ENCODE assay signal across 8 cellular contexts in the genomic region with DNA sequence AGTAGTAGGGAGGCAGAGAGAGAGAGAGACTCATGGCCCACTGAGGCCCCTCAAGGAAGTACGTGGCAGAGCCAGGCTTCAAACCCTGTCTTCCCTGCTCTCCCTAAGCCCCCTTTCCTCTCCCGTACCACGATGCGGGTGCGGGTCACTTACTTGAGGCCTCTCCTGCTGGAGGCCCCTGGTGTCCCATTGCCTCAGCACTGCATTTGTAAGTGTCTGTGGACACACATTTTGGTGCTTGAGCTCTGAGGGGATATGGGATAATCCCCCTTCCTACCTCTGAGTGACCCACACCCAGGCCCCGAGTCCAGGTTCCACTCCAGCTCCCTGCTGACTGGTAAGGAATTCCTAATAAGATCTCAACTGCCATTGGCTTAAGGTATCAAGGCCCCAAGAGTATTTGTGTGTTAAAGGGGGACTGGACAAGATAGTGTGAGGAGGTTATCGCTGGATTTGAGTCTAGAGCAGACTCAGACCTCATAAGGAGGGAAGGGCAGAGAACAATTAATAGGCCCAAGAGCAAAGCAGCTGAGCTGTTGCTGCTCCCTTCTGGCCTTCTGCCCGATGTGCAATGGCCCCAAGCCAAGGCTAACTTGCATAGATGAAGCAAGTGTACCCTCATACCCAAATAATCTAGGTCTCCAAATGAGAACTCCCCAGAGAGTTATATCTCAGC.
A peak's percentile ranks its signal among the peaks of the same experiment; 100 is the strongest.
DNase-seq lines count a peak whose midpoint lies in the region; ATAC-seq and TF ChIP-seq lines count a peak whose summit lies in the region.

No MANE protein-coding gene starts in this region.

- TF ChIP-seq CTCF in AG09309 (IDR thresholded peaks at IDR 0.05; ENCODE audit: control insufficient read depth, insufficient read depth, low read depth, low read length, missing control alignments), result peak; percentile 15
- TF ChIP-seq CTCF in choroid plexus epithelial cell (conservative IDR thresholded peaks at IDR 0.05; ENCODE audit: low read depth, low read length), result peak; percentile 67
- peak; percentile 13 for TF ChIP-seq CTCF in liver (IDR thresholded peaks at IDR 0.05; ENCODE audit: low read depth, low read length, missing input control)

- ATAC-seq in GM19467 (IDR thresholded peaks at IDR 0.05; ENCODE audit: unreplicated experiment) (no peak), HG03175 (IDR thresholded peaks at IDR 0.05; ENCODE audit: unreplicated experiment) (no peak)

- H3K4me3 ChIP-seq in AG09309 (ENCODE audit: control insufficient read depth, low read depth, low read length) (no peak overlapping the region), choroid plexus epithelial cell (ENCODE audit: low read depth, low read length) (no peak overlapping the region), liver (ENCODE audit: low read depth in 1 of 3, low read length in 3 of 3) (no peak overlapping the region)

- DNase-seq in AG09309 (ENCODE audit: low read depth) (no peak), NCI-H146 treated with DMSO at 0.1 percent for 48 hours (lab: John Stamatoyannopoulos, UW; ENCODE audit: unreplicated experiment) (peak; percentile 49), choroid plexus epithelial cell (ENCODE audit: low read depth) (peak; percentile 76), NAMALWA (ENCODE audit: low spot score) (no peak), cerebellum (ENCODE audit: low spot score) (no peak)

- H3K27ac ChIP-seq in liver (ENCODE audit: low read depth in 1 of 2, low read length in 2 of 2), result no peak overlapping the region

- no peaks in the 10 kb centered on the region for H3K27me3 ChIP-seq in liver (ENCODE audit: control insufficient read depth in 4 of 4, insufficient read depth in 4 of 4, low read length in 3 of 4)

- H3K9ac ChIP-seq in liver (ENCODE audit: low read depth in 1 of 2, low read length in 2 of 2), result no peak overlapping the region

- TF ChIP-seq RAD21 in liver (IDR thresholded peaks at IDR 0.05), result peak; percentile 43 to 48

- H3K4me1 ChIP-seq in liver (ENCODE audit: control insufficient read depth in 4 of 4, insufficient read depth in 4 of 4, low read length in 3 of 4), result peaks cover 2 to 11% (median 10%) of the 10 kb centered on the region in 4 donors

- WGBS in liver, result 66% methylated on average over 8 of the region's 8 CpGs

- H3K36me3 ChIP-seq in liver (ENCODE audit: control insufficient read depth in 4 of 4, insufficient read depth in 3 of 4, low read depth in 1 of 4, low read length in 3 of 4), result no peaks in the 10 kb centered on the region

- no peaks in the 10 kb centered on the region for H3K9me3 ChIP-seq in liver (ENCODE audit: control insufficient read depth in 4 of 4, low read length in 3 of 4)

TF ChIP-seq in liver, 16 proteins besides CTCF, POLR2A, EP300 and RAD21:
- TF ChIP-seq FOXA1 (IDR thresholded peaks at IDR 0.05) (no peak), EGR1 (IDR thresholded peaks at IDR 0.05; ENCODE audit: low read depth in 2 of 2) (no peak), FOXA2 (IDR thresholded peaks at IDR 0.05) (no peak), GABPA (IDR thresholded peaks at IDR 0.05 in 1 of 2, conservative IDR thresholded peaks at IDR 0.05 in 1 of 2) (no peak), HNF4G (IDR thresholded peaks at IDR 0.05) (no peak), YY1 (IDR thresholded peaks at IDR 0.05) (no peak), TAF1 (conservative IDR thresholded peaks at IDR 0.05) (no peak)
- TF ChIP-seq, protein P1, sequence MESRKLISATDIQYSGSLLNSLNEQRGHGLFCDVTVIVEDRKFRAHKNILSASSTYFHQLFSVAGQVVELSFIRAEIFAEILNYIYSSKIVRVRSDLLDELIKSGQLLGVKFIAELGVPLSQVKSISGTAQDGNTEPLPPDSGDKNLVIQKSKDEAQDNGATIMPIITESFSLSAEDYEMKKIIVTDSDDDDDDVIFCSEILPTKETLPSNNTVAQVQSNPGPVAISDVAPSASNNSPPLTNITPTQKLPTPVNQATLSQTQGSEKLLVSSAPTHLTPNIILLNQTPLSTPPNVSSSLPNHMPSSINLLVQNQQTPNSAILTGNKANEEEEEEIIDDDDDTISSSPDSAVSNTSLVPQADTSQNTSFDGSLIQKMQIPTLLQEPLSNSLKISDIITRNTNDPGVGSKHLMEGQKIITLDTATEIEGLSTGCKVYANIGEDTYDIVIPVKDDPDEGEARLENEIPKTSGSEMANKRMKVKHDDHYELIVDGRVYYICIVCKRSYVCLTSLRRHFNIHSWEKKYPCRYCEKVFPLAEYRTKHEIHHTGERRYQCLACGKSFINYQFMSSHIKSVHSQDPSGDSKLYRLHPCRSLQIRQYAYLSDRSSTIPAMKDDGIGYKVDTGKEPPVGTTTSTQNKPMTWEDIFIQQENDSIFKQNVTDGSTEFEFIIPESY (IDR thresholded peaks at IDR 0.05), result no peak
- TF ChIP-seq, protein P2, sequence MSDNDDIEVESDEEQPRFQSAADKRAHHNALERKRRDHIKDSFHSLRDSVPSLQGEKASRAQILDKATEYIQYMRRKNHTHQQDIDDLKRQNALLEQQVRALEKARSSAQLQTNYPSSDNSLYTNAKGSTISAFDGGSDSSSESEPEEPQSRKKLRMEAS (IDR thresholded peaks at IDR 0.05), result no peak

Comparison
In these comparisons a context has a peak if more than half of its experiments do, and no peak if none do; other contexts are left out.
1. DNase-seq: peak in NCI-H146 treated with DMSO at 0.1 percent for 48 hours (single experiment) and choroid plexus epithelial cell (single experiment); none in AG09309 (single experiment), NAMALWA (single experiment) and cerebellum (single experiment).
2. CTCF ChIP-seq: peak in every context shown above with its lines; median percentile 67 in choroid plexus epithelial cell; 15 in AG09309; 13 in liver.